15 cellular contexts compared by ENCODE assay signal in genomic region chr4:25351777-25352421, GRCh38. TPM values are rescaled to one million over a fixed set of nuclear protein-coding genes. Genes with fewer than 3 reads are reported as not detected.
DNase-seq lines count a peak whose midpoint lies in the region; ATAC-seq and TF ChIP-seq lines count a peak whose summit lies in the region.
"Had no signal": no experiment of that assay in that cellular context is flagged by ENCODE, and none has a peak within 500 bp of the region (broad histone marks: within the 10 kb centered on the region; RNA-seq: fewer than 3 reads in every experiment).

No MANE protein-coding gene starts in this region.

- H3K79me1 ChIP-seq in IMR-90 (ENCODE audit: low read depth in 1 of 2, low read length in 2 of 2): peaks cover 0 to 2% of the 10 kb centered on the region in 2 experiments; a peak in 2 of 4 replicates

- H3K27me3 ChIP-seq in IMR-90 (ENCODE audit: control insufficient read depth, insufficient read depth, low read length) (no peaks in the 10 kb centered on the region), brain microvascular endothelial cell (replicated peaks) (no peaks in the 10 kb centered on the region), uterus (no peaks in the 10 kb centered on the region)
- H3K27me3 ChIP-seq: BLaER1 treated with 17β-estradiol and CSF1 and Interleukin-3, amounts not matched to agents 10 nM and 100 nM had no signal

- 100% methylated on average over 1 of the region's 4 CpGs; no CpG with 5 or more reads in 1 of the 2 experiments for WGBS in IMR-90 (ENCODE audit: extremely low coverage in 2 of 2, insufficient read length in 1 of 2), 2 experiments

- DNase-seq in AG10803 (ENCODE audit: low read depth) (peak; percentile 64), IMR-90 (peak; percentile 72), brain microvascular endothelial cell (peak; percentile 54), islet precursor cell (peak; percentile 79), GM19238 (ENCODE audit: insufficient read length, low spot score) (no peak), uterus (no peak)
- DNase-seq: GDM1; Kasumi-1; NCI-H2029 treated with DMSO at 0.1 percent for 48 hours; psoas muscle; stimulated activated CD4-positive, alpha-beta T cell treated with anti-CD3 and anti-CD28 coated beads, Interleukin-1b, Interleukin-23, amount 100 ng/mL, for 48 hours had no signal

- no peak overlapping the region for H3K9ac ChIP-seq in IMR-90 (ENCODE audit: low read depth, low read length)
- H3K9ac ChIP-seq: BLaER1 treated with 17β-estradiol and CSF1 and Interleukin-3, amounts not matched to agents 10 nM and 100 nM had no signal

- H2BK15ac ChIP-seq in IMR-90 (ENCODE audit: low read depth, low read length): no peak overlapping the region

- H4K91ac ChIP-seq in IMR-90 (ENCODE audit: insufficient read depth, low read depth, low read length): no peak overlapping the region

- no peak overlapping the region for H3K23ac ChIP-seq in IMR-90 (ENCODE audit: low read depth, low read length)

- peak overlapping the region; percentile 62; the same call in 1 of the 2 replicates for H2AK5ac ChIP-seq in IMR-90 (ENCODE audit: low read depth, low read length)

- H2BK120ac ChIP-seq in IMR-90 (ENCODE audit: low read depth, low read length): peak overlapping the region; percentile 44; the same call in 1 of the 2 replicates

- dilution Hi-C loops in IMR-90 (cut with HindIII; ENCODE audit: low sequenced_read_pairs, unreplicated experiment): no loop called here

- H4K8ac ChIP-seq in IMR-90 (ENCODE audit: low read depth in 2 of 2, low read length in 2 of 2): no peak overlapping the region

- POLR2A ChIA-PET in IMR-90 (lab: Charles Lee; ENCODE audit: unreplicated experiment): no interaction called here

- 0 out of 2 replicates have a peak overlapping the region, but pooled peaks have one; percentile 85 for H3K14ac ChIP-seq in IMR-90 (replicated peaks; ENCODE audit: low read depth, low read length)

- TF ChIP-seq CTCF in AG10803 (conservative IDR thresholded peaks at IDR 0.05; ENCODE audit: low read length) (no peak), IMR-90 (conservative IDR thresholded peaks at IDR 0.05; ENCODE audit: low read depth, low read length) (no peak), brain microvascular endothelial cell (IDR thresholded peaks at IDR 0.05; ENCODE audit: low read depth, low read length, missing control alignments) (no peak), uterus (IDR thresholded peaks at IDR 0.05) (no peak)

- no peak overlapping the region for H2BK20ac ChIP-seq in IMR-90 (ENCODE audit: low read depth, low read length)

- H3K9me1 ChIP-seq in IMR-90 (ENCODE audit: insufficient read depth, low read length): no peaks in the 10 kb centered on the region

- TF ChIP-seq RAD21 in IMR-90 (IDR thresholded peaks at IDR 0.05; ENCODE audit: low read length): no peak

- no peak for TF ChIP-seq POLR2A in IMR-90 (IDR thresholded peaks at IDR 0.05; ENCODE audit: low read depth, low read length)
- TF ChIP-seq POLR2A in uterus (IDR thresholded peaks at IDR 0.05): no peak

- H4K5ac ChIP-seq in IMR-90 (ENCODE audit: low read depth, low read length): no peak overlapping the region

- H3K4me2 ChIP-seq in IMR-90 (ENCODE audit: low read depth, low read length): no peak overlapping the region
- H3K4me2 ChIP-seq: BLaER1 treated with 17β-estradiol and CSF1 and Interleukin-3, amounts not matched to agents 10 nM and 100 nM had no signal

- H3K9me3 ChIP-seq in IMR-90 (ENCODE audit: control insufficient read depth, insufficient read depth, low read length) (no peaks in the 10 kb centered on the region), uterus (no peaks in the 10 kb centered on the region)
- H3K9me3 ChIP-seq: BLaER1 treated with 17β-estradiol and CSF1 and Interleukin-3, amounts not matched to agents 10 nM and 100 nM; psoas muscle had no signal

- no peak overlapping the region for H3K18ac ChIP-seq in IMR-90 (ENCODE audit: low read depth, low read length)

- H4K20me1 ChIP-seq in IMR-90 (ENCODE audit: insufficient read depth, low read length): no peaks in the 10 kb centered on the region
- H4K20me1 ChIP-seq: BLaER1 treated with 17β-estradiol and CSF1 and Interleukin-3, amounts not matched to agents 10 nM and 100 nM had no signal

- no peak overlapping the region for H3K56ac ChIP-seq in IMR-90 (ENCODE audit: extremely low read depth, insufficient read depth, low read length)

- CTCF ChIA-PET in IMR-90 (lab: Yijun Ruan, JAX): interaction anchor here (0.7 to 2.8 kb wide), 3 partner anchors 10 to 72 kb away, joined by 3 to 8 read pairs (median 3); partner anchors contain the start of gene ZCCHC4

- in situ Hi-C loops in IMR-90 (cut with MboI; ENCODE audit: low sequenced_read_pairs): loop anchor here (25.0 kb wide), 1 partner anchor 365 kb away; no protein-coding TSS in a partner anchor
- in situ Hi-C loops in brain microvascular endothelial cell (cut with HindIII; ENCODE audit: low pct_ligation_motif_present, low sequenced_read_pairs): no loop called here

- H3K4me1 ChIP-seq in IMR-90 (ENCODE audit: control insufficient read depth, insufficient read depth, low read length) (peaks cover 4% of the 10 kb centered on the region; the same call in 1 of the 2 replicates), uterus (no peaks in the 10 kb centered on the region)
- H3K4me1 ChIP-seq: psoas muscle had no signal

- H3K4ac ChIP-seq in IMR-90 (ENCODE audit: low read depth, low read length): peak overlapping the region; percentile 25; the same call in 1 of the 2 replicates

- ATAC-seq in IMR-90 (ENCODE audit: low read depth): peak; percentile 97
- no peak for ATAC-seq in GM18502 (IDR thresholded peaks at IDR 0.05; ENCODE audit: poor library complexity, unreplicated experiment)
- no peak for ATAC-seq in GM21825 (IDR thresholded peaks at IDR 0.05; ENCODE audit: unreplicated experiment)
- ATAC-seq: activated CD4-positive, CD25-positive, alpha-beta regulatory T cell treated with anti-CD3 and anti-CD28 coated beads, Interleukin-2, amount 50 U/mL, for 24 hours; psoas muscle had no signal

- H3K27ac ChIP-seq in IMR-90 (ENCODE audit: insufficient read depth, low read length) (no peak overlapping the region), brain microvascular endothelial cell (peak overlapping the region; percentile 37), uterus (no peak overlapping the region)
- H3K27ac ChIP-seq: BLaER1 treated with 17β-estradiol and CSF1 and Interleukin-3, amounts not matched to agents 10 nM and 100 nM; psoas muscle had no signal

- no peak overlapping the region for H3K4me3 ChIP-seq in AG10803 (ENCODE audit: low read length)
- no peak overlapping the region for H3K4me3 ChIP-seq in IMR-90 (ENCODE audit: insufficient read depth, low read depth, low read length)
- H3K4me3 ChIP-seq in brain microvascular endothelial cell (ENCODE audit: low read depth, low read length): no peak overlapping the region
- no peak overlapping the region for H3K4me3 ChIP-seq in uterus
- H3K4me3 ChIP-seq: BLaER1 treated with 17β-estradiol and CSF1 and Interleukin-3, amounts not matched to agents 10 nM and 100 nM; psoas muscle had no signal

- H2AFZ ChIP-seq in IMR-90 (replicated peaks; ENCODE audit: low read length, poor library complexity): peak overlapping the region; percentile 56

- peak overlapping the region; percentile 61 for H2BK5ac ChIP-seq in IMR-90 (ENCODE audit: low read depth, low read length, poor library complexity, severe bottlenecking)

- BruUV-seq in IMR-90 (replicated peaks; lab: Mats Ljungman, UMichigan): no TSS peak

- H3K36me3 ChIP-seq in IMR-90 (ENCODE audit: control insufficient read depth, insufficient read depth, low read length) (0 out of 2 replicates have a peak, but pooled peaks cover 2% of the 10 kb centered on the region), brain microvascular endothelial cell (replicated peaks) (no peaks in the 10 kb centered on the region), uterus (no peaks in the 10 kb centered on the region)

- intact Hi-C loops in IMR-90 (cut with micrococcal nuclease): no loop called here
- intact Hi-C loops in uterus (cut with DNase I; ENCODE audit: low total_unique reads): no loop called here

- H2AK9ac ChIP-seq in IMR-90 (replicated peaks; ENCODE audit: low read depth, low read length, poor library complexity): peak overlapping the region; percentile 60

TF ChIP-seq in IMR-90, 13 proteins besides CTCF, POLR2A, EP300 and RAD21 (continues in another document):
- TF ChIP-seq MXI1 (IDR thresholded peaks at IDR 0.05; ENCODE audit: borderline replicate concordance, low read depth, low read length): no peak
- no peak for TF ChIP-seq USF2 (IDR thresholded peaks at IDR 0.05; ENCODE audit: low read depth, low read length)
- TF ChIP-seq NFE2L2 (IDR thresholded peaks at IDR 0.05; ENCODE audit: low read depth, low read length): no peak
- no peak for TF ChIP-seq MAZ (IDR thresholded peaks at IDR 0.05; ENCODE audit: borderline replicate concordance, low read depth, low read length)
- no peak for TF ChIP-seq MAFK (IDR thresholded peaks at IDR 0.05; ENCODE audit: low read depth, low read length)
- no peak for TF ChIP-seq CHD1 (IDR thresholded peaks at IDR 0.05; ENCODE audit: low read depth, low read length)
- no peak for TF ChIP-seq RFX5 (IDR thresholded peaks at IDR 0.05; ENCODE audit: low read depth, low read length)

RNA-seq across cellular contexts. Expression of gene ANAPC4, which starts 25.2 kb away (rescaled TPM):
- 18.3 and 23.3 TPM in 2 replicates for total RNA-seq in IMR-90 (2012; rRNA removed)
- polyA plus RNA-seq in IMR-90 (2012; rRNA removed): 9.6 and 12.4 TPM in 2 replicates
- 0.98 and 1.3 TPM in 2 replicates for polyA plus RNA-seq in IMR-90 (2012; cell fraction: cytosol; rRNA removed)
- polyA plus RNA-seq in IMR-90 (2012; cell fraction: nucleus; rRNA removed; ENCODE audit: low replicate concordance): 6.2 and 41.5 TPM in 2 replicates
- 10 to 100 TPM; 40.0 to 70.5 (median 55.5) TPM for total RNA-seq in uterus

RNA-seq across cellular contexts. Expression of gene ZCCHC4, which starts 39.3 kb away (rescaled TPM):
- total RNA-seq in IMR-90 (2012; rRNA removed) (8.1 and 11.7 TPM in 2 replicates), uterus (10 to 100 TPM in 2 of 4 donors, 1 to 10 TPM in 2; 5.6 to 33.3 (median 11.1) TPM)
- polyA plus RNA-seq in IMR-90 (2012; rRNA removed): 6.2 and 7.9 TPM in 2 replicates
- 1.2 and 1.4 TPM in 2 replicates for polyA plus RNA-seq in IMR-90 (2012; cell fraction: cytosol; rRNA removed)
- polyA plus RNA-seq in IMR-90 (2012; cell fraction: nucleus; rRNA removed; ENCODE audit: low replicate concordance): 5.7 and 30.6 TPM in 2 replicates

Comparison
In these comparisons a context has a peak if more than half of its experiments do, and no peak if none do; other contexts are left out.
1. DNase-seq: peak in AG10803 (single experiment), IMR-90 (single experiment), brain microvascular endothelial cell (single experiment) and islet precursor cell (single experiment); none in GM19238 (single experiment) and uterus (0 of 2).